Comparison of ENCODE assay signal across 10 cellular contexts in the genomic region with DNA sequence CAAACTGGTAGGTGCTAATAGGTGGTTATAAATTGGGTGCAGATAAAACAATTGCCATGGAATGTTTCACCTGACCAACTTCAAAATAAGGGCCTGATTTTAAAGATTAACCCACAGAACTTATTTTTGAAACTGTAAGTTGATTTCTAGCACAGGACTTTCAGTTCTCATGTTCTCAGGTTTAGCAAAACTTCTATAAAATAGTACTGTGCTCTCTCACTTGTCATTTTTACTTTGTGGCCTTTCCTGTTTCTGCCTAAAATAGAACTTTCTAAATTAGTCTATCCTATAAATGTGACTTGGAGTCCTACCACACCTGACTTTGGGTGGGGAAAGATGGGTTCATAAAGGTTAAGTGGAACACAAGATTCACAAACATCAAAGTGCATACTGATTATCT.
A peak's percentile ranks its signal among the peaks of the same experiment; 100 is the strongest.
DNase-seq lines count a peak whose midpoint lies in the region; ATAC-seq and TF ChIP-seq lines count a peak whose summit lies in the region.
"Had no signal": no experiment of that assay in that cellular context is flagged by ENCODE, and none has a peak within 500 bp of the region (broad histone marks: within the 10 kb centered on the region; RNA-seq: fewer than 3 reads in every experiment).

No MANE protein-coding gene starts in this region.

- no peak for TF ChIP-seq POLR2A in GM18505 (IDR thresholded peaks at IDR 0.05; ENCODE audit: borderline replicate concordance, extremely low read depth, insufficient read depth, insufficient read length)

- peak overlapping the region; percentile 49 for H3K4me3 Mint-ChIP-seq in activated naive CD8-positive, alpha-beta T cell

- no peaks in the 10 kb centered on the region for H3K9me3 Mint-ChIP-seq in activated naive CD8-positive, alpha-beta T cell (ENCODE audit: low read depth)

- intact Hi-C loops in posterior cingulate gyrus (cut with DNase I), result no loop called here

- peaks cover 65% of the 10 kb centered on the region for H3K4me1 Mint-ChIP-seq in activated naive CD8-positive, alpha-beta T cell (ENCODE audit: low read depth)

- no peak for DNase-seq in putamen (ENCODE audit: low spot score)
- no peak for DNase-seq in posterior cingulate gyrus
- no peak for DNase-seq in NCI-H1092 (lab: John Stamatoyannopoulos, UW)
- DNase-seq: foreskin melanocyte, tibial artery had no signal

- H3K27ac Mint-ChIP-seq in activated naive CD8-positive, alpha-beta T cell, result peak overlapping the region; percentile 82

- ATAC-seq in GM18505 (IDR thresholded peaks at IDR 0.05; ENCODE audit: unreplicated experiment) (peak; percentile 47), GM19463 (IDR thresholded peaks at IDR 0.05; ENCODE audit: unreplicated experiment) (peak; percentile 51), HG03097 (IDR thresholded peaks at IDR 0.05; ENCODE audit: low FRiP score, unreplicated experiment) (peak; percentile 49), HG02970 (IDR thresholded peaks at IDR 0.05; ENCODE audit: low FRiP score, unreplicated experiment) (no peak)

- H3K27me3 Mint-ChIP-seq in activated naive CD8-positive, alpha-beta T cell, result no peaks in the 10 kb centered on the region

- H3K36me3 Mint-ChIP-seq in activated naive CD8-positive, alpha-beta T cell, result peaks cover 22% of the 10 kb centered on the region
